ENCODE assay signal across 21 cellular contexts in genomic region chr5:122561209-122561608, GRCh38.
"Had no signal": no experiment of that assay in that cellular context is flagged by ENCODE, and none has a peak within 500 bp of the region (broad histone marks: within the 10 kb centered on the region; RNA-seq: fewer than 3 reads in every experiment).

No MANE protein-coding gene starts in this region.

- H3K4me1 ChIP-seq: lower lobe of right lung, psoas muscle had no signal

- DNase-seq: effector CD4-positive, alpha-beta T cell; endodermal cell; erythroblast; foreskin keratinocyte; kidney; left cardiac atrium; left ventricle myocardium inferior; lower lobe of right lung; naive thymus-derived CD8-positive, alpha-beta T cell; psoas muscle; retina; sigmoid colon; small intestine; stimulated activated CD4-positive, alpha-beta T cell treated with anti-CD3 and anti-CD28 coated beads, Interleukin-12 subunit alpha, Interleukin-12 subunit beta, amount 100 ng/mL, for 4 hours; stimulated activated naive CD4-positive, alpha-beta T cell; stomach; substantia nigra; transverse colon had no signal

- H3K9me3 ChIP-seq: left ventricle myocardium inferior, lower lobe of right lung, neutrophil, psoas muscle, sigmoid colon, stomach, thoracic aorta, transverse colon had no signal

- H3K27ac ChIP-seq: coronary artery, foreskin keratinocyte, left ventricle myocardium inferior, lower lobe of right lung, neutrophil, psoas muscle, sigmoid colon, stomach, thoracic aorta, transverse colon had no signal

- H3K36me3 ChIP-seq: left ventricle myocardium inferior, lower lobe of right lung, neutrophil, sigmoid colon, stomach, thoracic aorta, transverse colon had no signal

- H3K27me3 ChIP-seq: foreskin keratinocyte, neutrophil, sigmoid colon, stomach, transverse colon had no signal

- H3K4me3 ChIP-seq: coronary artery, left ventricle myocardium inferior, lower lobe of right lung, psoas muscle, sigmoid colon, stomach, thoracic aorta, transverse colon had no signal
